In the genomic region with DNA sequence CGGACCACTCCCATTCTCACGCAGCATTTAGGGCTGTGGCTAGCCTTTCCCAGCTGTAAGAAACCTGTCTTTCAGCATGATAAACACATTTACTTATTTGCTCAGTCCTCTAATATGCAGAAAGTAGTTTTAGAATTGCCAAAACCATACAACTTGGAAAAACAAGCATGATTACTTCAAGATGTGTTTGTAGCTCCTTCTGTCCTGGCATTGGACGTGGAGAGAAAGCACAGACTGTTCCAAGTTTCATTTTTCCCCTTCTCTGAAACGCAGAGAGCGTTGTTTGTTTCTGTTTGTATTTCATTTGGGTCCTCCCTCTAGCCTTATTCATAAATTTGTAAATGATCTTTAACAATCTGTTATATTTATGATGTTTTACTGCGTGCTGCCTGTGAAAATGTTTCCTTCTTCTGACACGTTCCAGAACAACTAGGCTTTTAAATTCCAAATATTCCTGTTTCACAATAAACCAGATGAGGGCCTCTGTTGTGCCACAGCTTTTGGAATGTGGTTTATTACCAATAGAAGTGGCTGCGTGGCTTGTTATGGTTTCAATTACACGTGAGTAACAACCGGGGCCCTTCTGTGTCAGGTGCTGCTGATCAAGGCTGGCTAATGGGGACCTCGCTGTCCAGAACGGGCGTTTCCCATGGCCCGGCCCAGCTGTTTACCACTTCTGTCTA, we compare ENCODE assay signal across 1 cellular context.
TF ChIP-seq lines count a peak whose summit lies in the region.

No MANE protein-coding gene starts in this region.

TF ChIP-seq in HepG2, 621 proteins besides CTCF, POLR2A, EP300 and RAD21:
- no peak for TF ChIP-seq SNAPC2 (CRISPR knock-in tag; IDR thresholded peaks at IDR 0.05)
- TF ChIP-seq HNF4A (CRISPR knock-in tag; IDR thresholded peaks at IDR 0.05), result no peak
- TF ChIP-seq ZNF33B (CRISPR knock-in tag; IDR thresholded peaks at IDR 0.05), result no peak
- no peak for TF ChIP-seq SRSF9 (IDR thresholded peaks at IDR 0.05; ENCODE audit: borderline replicate concordance, insufficient read depth, low read depth, low read length, poor library complexity, severe bottlenecking)
- TF ChIP-seq FOXM1 (CRISPR knock-in tag; IDR thresholded peaks at IDR 0.05), result no peak
- no peak for TF ChIP-seq SETDB1 (CRISPR knock-in tag; IDR thresholded peaks at IDR 0.05; ENCODE audit: borderline replicate concordance)
- no peak for TF ChIP-seq ASH2L (IDR thresholded peaks at IDR 0.05; ENCODE audit: insufficient read length, low read depth, low read length)
- TF ChIP-seq, protein P1, sequence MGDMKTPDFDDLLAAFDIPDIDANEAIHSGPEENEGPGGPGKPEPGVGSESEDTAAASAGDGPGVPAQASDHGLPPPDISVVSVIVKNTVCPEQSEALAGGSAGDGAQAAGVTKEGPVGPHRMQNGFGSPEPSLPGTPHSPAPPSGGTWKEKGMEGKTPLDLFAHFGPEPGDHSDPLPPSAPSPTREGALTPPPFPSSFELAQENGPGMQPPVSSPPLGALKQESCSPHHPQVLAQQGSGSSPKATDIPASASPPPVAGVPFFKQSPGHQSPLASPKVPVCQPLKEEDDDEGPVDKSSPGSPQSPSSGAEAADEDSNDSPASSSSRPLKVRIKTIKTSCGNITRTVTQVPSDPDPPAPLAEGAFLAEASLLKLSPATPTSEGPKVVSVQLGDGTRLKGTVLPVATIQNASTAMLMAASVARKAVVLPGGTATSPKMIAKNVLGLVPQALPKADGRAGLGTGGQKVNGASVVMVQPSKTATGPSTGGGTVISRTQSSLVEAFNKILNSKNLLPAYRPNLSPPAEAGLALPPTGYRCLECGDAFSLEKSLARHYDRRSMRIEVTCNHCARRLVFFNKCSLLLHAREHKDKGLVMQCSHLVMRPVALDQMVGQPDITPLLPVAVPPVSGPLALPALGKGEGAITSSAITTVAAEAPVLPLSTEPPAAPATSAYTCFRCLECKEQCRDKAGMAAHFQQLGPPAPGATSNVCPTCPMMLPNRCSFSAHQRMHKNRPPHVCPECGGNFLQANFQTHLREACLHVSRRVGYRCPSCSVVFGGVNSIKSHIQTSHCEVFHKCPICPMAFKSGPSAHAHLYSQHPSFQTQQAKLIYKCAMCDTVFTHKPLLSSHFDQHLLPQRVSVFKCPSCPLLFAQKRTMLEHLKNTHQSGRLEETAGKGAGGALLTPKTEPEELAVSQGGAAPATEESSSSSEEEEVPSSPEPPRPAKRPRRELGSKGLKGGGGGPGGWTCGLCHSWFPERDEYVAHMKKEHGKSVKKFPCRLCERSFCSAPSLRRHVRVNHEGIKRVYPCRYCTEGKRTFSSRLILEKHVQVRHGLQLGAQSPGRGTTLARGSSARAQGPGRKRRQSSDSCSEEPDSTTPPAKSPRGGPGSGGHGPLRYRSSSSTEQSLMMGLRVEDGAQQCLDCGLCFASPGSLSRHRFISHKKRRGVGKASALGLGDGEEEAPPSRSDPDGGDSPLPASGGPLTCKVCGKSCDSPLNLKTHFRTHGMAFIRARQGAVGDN (CRISPR knock-in tag; IDR thresholded peaks at IDR 0.05), result no peak
- TF ChIP-seq ZFP90 (CRISPR knock-in tag; IDR thresholded peaks at IDR 0.05; ENCODE audit: borderline replicate concordance), result no peak
- TF ChIP-seq ZC3H4 (CRISPR knock-in tag; IDR thresholded peaks at IDR 0.05; ENCODE audit: borderline replicate concordance), result no peak
- no peak for TF ChIP-seq ZNF737 (CRISPR knock-in tag; IDR thresholded peaks at IDR 0.05; ENCODE audit: borderline replicate concordance)
- TF ChIP-seq ZNF570 (CRISPR knock-in tag; IDR thresholded peaks at IDR 0.05; ENCODE audit: borderline replicate concordance), result no peak
- no peak for TF ChIP-seq CAMTA2 (CRISPR knock-in tag; IDR thresholded peaks at IDR 0.05; ENCODE audit: borderline replicate concordance)
- TF ChIP-seq, protein P2, sequence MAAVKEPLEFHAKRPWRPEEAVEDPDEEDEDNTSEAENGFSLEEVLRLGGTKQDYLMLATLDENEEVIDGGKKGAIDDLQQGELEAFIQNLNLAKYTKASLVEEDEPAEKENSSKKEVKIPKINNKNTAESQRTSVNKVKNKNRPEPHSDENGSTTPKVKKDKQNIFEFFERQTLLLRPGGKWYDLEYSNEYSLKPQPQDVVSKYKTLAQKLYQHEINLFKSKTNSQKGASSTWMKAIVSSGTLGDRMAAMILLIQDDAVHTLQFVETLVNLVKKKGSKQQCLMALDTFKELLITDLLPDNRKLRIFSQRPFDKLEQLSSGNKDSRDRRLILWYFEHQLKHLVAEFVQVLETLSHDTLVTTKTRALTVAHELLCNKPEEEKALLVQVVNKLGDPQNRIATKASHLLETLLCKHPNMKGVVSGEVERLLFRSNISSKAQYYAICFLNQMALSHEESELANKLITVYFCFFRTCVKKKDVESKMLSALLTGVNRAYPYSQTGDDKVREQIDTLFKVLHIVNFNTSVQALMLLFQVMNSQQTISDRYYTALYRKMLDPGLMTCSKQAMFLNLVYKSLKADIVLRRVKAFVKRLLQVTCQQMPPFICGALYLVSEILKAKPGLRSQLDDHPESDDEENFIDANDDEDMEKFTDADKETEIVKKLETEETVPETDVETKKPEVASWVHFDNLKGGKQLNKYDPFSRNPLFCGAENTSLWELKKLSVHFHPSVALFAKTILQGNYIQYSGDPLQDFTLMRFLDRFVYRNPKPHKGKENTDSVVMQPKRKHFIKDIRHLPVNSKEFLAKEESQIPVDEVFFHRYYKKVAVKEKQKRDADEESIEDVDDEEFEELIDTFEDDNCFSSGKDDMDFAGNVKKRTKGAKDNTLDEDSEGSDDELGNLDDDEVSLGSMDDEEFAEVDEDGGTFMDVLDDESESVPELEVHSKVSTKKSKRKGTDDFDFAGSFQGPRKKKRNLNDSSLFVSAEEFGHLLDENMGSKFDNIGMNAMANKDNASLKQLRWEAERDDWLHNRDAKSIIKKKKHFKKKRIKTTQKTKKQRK (IDR thresholded peaks at IDR 0.05; ENCODE audit: low read length), result no peak
- no peak for TF ChIP-seq ZNF251 (CRISPR knock-in tag; IDR thresholded peaks at IDR 0.05)
- TF ChIP-seq, protein P3, sequence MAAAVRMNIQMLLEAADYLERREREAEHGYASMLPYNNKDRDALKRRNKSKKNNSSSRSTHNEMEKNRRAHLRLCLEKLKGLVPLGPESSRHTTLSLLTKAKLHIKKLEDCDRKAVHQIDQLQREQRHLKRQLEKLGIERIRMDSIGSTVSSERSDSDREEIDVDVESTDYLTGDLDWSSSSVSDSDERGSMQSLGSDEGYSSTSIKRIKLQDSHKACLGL (CRISPR knock-in tag; IDR thresholded peaks at IDR 0.05), result no peak
- no peak for TF ChIP-seq DR1 (CRISPR knock-in tag; IDR thresholded peaks at IDR 0.05)
- TF ChIP-seq, protein P4, sequence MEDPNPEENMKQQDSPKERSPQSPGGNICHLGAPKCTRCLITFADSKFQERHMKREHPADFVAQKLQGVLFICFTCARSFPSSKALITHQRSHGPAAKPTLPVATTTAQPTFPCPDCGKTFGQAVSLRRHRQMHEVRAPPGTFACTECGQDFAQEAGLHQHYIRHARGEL (CRISPR knock-in tag; IDR thresholded peaks at IDR 0.05), result no peak
- TF ChIP-seq, protein P5, sequence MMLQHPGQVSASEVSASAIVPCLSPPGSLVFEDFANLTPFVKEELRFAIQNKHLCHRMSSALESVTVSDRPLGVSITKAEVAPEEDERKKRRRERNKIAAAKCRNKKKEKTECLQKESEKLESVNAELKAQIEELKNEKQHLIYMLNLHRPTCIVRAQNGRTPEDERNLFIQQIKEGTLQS (CRISPR knock-in tag; IDR thresholded peaks at IDR 0.05), result no peak
- TF ChIP-seq, protein P6, sequence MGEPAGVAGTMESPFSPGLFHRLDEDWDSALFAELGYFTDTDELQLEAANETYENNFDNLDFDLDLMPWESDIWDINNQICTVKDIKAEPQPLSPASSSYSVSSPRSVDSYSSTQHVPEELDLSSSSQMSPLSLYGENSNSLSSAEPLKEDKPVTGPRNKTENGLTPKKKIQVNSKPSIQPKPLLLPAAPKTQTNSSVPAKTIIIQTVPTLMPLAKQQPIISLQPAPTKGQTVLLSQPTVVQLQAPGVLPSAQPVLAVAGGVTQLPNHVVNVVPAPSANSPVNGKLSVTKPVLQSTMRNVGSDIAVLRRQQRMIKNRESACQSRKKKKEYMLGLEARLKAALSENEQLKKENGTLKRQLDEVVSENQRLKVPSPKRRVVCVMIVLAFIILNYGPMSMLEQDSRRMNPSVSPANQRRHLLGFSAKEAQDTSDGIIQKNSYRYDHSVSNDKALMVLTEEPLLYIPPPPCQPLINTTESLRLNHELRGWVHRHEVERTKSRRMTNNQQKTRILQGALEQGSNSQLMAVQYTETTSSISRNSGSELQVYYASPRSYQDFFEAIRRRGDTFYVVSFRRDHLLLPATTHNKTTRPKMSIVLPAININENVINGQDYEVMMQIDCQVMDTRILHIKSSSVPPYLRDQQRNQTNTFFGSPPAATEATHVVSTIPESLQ (CRISPR knock-in tag; conservative IDR thresholded peaks at IDR 0.05), result no peak
TF ChIP-seq in HepG2: peak in this region for 0.
